Comparison of ENCODE assay signal across 10 cellular contexts in the genomic region with DNA sequence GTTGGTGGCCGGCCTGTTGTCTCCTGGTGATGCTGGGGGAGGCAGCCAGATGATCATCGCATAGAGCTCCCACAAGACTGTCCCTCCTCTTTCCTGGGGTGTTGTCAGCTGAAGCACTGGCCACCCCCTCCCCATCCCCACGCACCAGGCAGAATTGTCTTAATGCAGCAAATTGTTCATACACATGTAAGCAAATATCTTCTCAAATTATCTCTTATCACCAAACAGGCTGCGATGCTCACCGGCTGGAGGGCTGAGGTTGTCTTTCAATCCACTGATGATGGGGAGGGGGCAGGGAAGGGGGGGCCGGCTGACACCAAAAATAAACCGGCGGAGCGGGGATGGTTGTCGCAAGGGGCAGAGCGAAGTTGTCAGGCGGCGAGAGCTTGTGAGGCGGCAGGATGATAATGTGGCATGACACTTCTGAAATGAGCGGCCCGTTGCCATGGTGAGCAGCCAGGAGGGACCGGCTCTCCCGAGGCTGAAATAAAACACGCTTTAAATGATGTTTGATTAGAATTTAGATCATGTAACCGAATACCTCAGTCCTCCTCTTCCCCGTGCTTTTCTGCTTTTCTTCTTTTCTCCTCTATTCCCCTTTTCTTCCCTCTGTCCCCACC. TPM values are rescaled to one million over a fixed set of nuclear protein-coding genes. Genes with fewer than 3 reads are reported as not detected.
A peak's percentile ranks its signal among the peaks of the same experiment; 100 is the strongest.
DNase-seq lines count a peak whose midpoint lies in the region; ATAC-seq lines count a peak whose summit lies in the region.
"Had no signal": no experiment of that assay in that cellular context is flagged by ENCODE, and none has a peak within 500 bp of the region (broad histone marks: within the 10 kb centered on the region; RNA-seq: fewer than 3 reads in every experiment).

No MANE protein-coding gene starts in this region.

- ATAC-seq in GM18867 (IDR thresholded peaks at IDR 0.05; ENCODE audit: unreplicated experiment): no peak
- no peak for ATAC-seq in HG02571 (IDR thresholded peaks at IDR 0.05; ENCODE audit: unreplicated experiment)

- in situ Hi-C loops in G401 (cut with HindIII; ENCODE audit: low sequenced_read_pairs): no loop called here

- peak; percentile 1 for DNase-seq in COLO668 (lab: John Stamatoyannopoulos, UW; ENCODE audit: unreplicated experiment)
- peak; percentile 79 for DNase-seq in G401 (ENCODE audit: low spot score)
- DNase-seq in NCI-H526 treated with DMSO at 0.1 percent for 48 hours (lab: John Stamatoyannopoulos, UW): peak; percentile 29
- peak in 36 of 42 donors; percentile 12 to 75 (median 37) for DNase-seq in head of caudate nucleus
- DNase-seq in NCI-H128 (lab: John Stamatoyannopoulos, UW; ENCODE audit: unreplicated experiment): no peak
- DNase-seq: activated CD4-positive, alpha-beta memory T cell treated with anti-CD3 and anti-CD28 coated beads for 36 hours; activated gamma-delta T cell; stimulated activated CD4-positive, alpha-beta T cell treated with anti-CD3 and anti-CD28 coated beads, Interleukin-4, amount 100 ng/mL, for 1 hour had no signal

- intact Hi-C loops in head of caudate nucleus (cut with DNase I): no loop called here

RNA-seq across cellular contexts. Expression of a gene that starts 59.8 kb away (rescaled TPM):
- 9.9 and 18.4 TPM in 2 replicates for total RNA-seq in G401 (2014; rRNA removed; shearing (Covaris generic))
